Comparison of ENCODE assay signal across 7 cellular contexts in genomic region chr13:18194631-18195364, GRCh38.
DNase-seq lines count a peak whose midpoint lies in the region; ATAC-seq, FAIRE-seq and TF ChIP-seq lines count a peak whose summit lies in the region.
"Not testable (repeated sequence)": the region's sequence is repeated elsewhere in the genome, so short reads cannot be mapped to it uniquely, and the experiment has no call there.

No MANE protein-coding gene starts in this region.

- H2AFZ ChIP-seq in HepG2 (ENCODE audit: low read length): not testable (repeated sequence)

- CTCF ChIA-PET in T-cell (lab: Charles Lee); HepG2 (lab: Yijun Ruan, JAX; ENCODE audit: low intra/inter-chr PET ratio, low total read pairs): not testable (repeated sequence)

- not testable (repeated sequence) for H3K36me3 ChIP-seq in HepG2 (replicated peaks in 1 of 2; ENCODE audit: control insufficient read depth in 1 of 2, insufficient read depth in 2 of 2, low read length in 2 of 2)

- TF ChIP-seq EP300 in HepG2 (IDR thresholded peaks at IDR 0.05; ENCODE audit: low read depth in 2 of 2, low read length in 2 of 2); HepG2 (CRISPR knock-in tag; IDR thresholded peaks at IDR 0.05; ENCODE audit: borderline replicate concordance): not testable (repeated sequence)

- H3K27me3 ChIP-seq in HepG2 (ENCODE audit: control insufficient read depth in 1 of 2, insufficient read depth in 2 of 2, low read length in 2 of 2): not testable (repeated sequence)

- TF ChIP-seq POLR2A in HepG2 (IDR thresholded peaks at IDR 0.05; ENCODE audit: insufficient read depth in 1 of 2, low read depth in 2 of 2, low read length in 2 of 2): not testable (repeated sequence)

- whole genome bisulfite sequencing in HepG2 (ENCODE audit: low lambda C conversion rate): 49% methylated on average over 13 of the region's 42 CpGs

- DNase-seq in T-cell; activated naive CD4-positive, alpha-beta T cell treated with anti-CD3 and anti-CD28 coated beads, Interleukin-2, amount 50 U/mL, for 72 hours (ENCODE audit: low spot score in 2 of 2); Right ventricle myocardium inferior (ENCODE audit: missing footprints); HepG2 (ENCODE audit: low spot score); naive thymus-derived CD8-positive, alpha-beta T cell; stimulated activated naive B cell treated with anti-CD40 and anti-IgM and Interleukin-4, amounts not matched to agents 10 μg/mL and 1 μg/mL and 100 μg/mL, for 72 hours: not testable (repeated sequence)

- intact Hi-C loops in Right ventricle myocardium inferior (cut with DNase I); HepG2 (cut with micrococcal nuclease; ENCODE audit: unreplicated experiment): not testable (repeated sequence)

- not testable (repeated sequence) for H3K4me3 ChIP-seq in HepG2 (replicated peaks in 1 of 3; ENCODE audit: insufficient read depth in 1 of 3, low read depth in 2 of 3, low read length in 3 of 3)

- not testable (repeated sequence) for H4K20me1 ChIP-seq in HepG2 (ENCODE audit: insufficient read depth, low read length)

- TF ChIP-seq RAD21 in HepG2 (CRISPR knock-in tag; IDR thresholded peaks at IDR 0.05): not testable (repeated sequence)

- not testable (repeated sequence) for H3K27ac ChIP-seq in HepG2 (ENCODE audit: extremely low read length, insufficient read depth, low read length)

- not testable (repeated sequence) for BruUV-seq in HepG2 (replicated peaks; lab: Mats Ljungman, UMichigan)

- H3K9me3 Mint-ChIP-seq in T-cell: not testable (repeated sequence)
- H3K9me3 Mint-ChIP-seq in activated naive CD4-positive, alpha-beta T cell treated with anti-CD3 and anti-CD28 coated beads, Interleukin-2, amount 50 U/mL, for 72 hours: peaks cover 7 to 11% of the 10 kb centered on the region in 2 donors
- H3K9me3 Mint-ChIP-seq in naive thymus-derived CD8-positive, alpha-beta T cell: peaks cover 0 to 25% (median 4%) of the 10 kb centered on the region in 9 donors
- H3K9me3 Mint-ChIP-seq in stimulated activated naive B cell treated with anti-CD40 and anti-IgM and Interleukin-4, amounts not matched to agents 10 μg/mL and 1 μg/mL and 100 μg/mL, for 72 hours: peaks cover 0 to 15% of the 10 kb centered on the region in 2 donors

- not testable (repeated sequence) for H3K4me2 ChIP-seq in HepG2 (ENCODE audit: low read depth, low read length)

- not testable (repeated sequence) for H3K9ac ChIP-seq in HepG2 (ENCODE audit: insufficient read depth, low read depth, low read length)

- not testable (repeated sequence) for FAIRE-seq in HepG2 (lab: Jason Lieb, UNC)

- H3K4me1 Mint-ChIP-seq in T-cell; naive thymus-derived CD8-positive, alpha-beta T cell; stimulated activated naive B cell treated with anti-CD40 and anti-IgM and Interleukin-4, amounts not matched to agents 10 μg/mL and 1 μg/mL and 100 μg/mL, for 72 hours: not testable (repeated sequence)

- TF ChIP-seq CTCF in HepG2 (CRISPR knock-in tag; IDR thresholded peaks at IDR 0.05): not testable (repeated sequence)

- ATAC-seq in HG02678 (IDR thresholded peaks at IDR 0.05; ENCODE audit: unreplicated experiment) (peak; percentile 51), T-cell (replicated peaks in 1 of 4) (peak in 3 of 4 experiments; percentile 36 to 56 (median 38)), Right ventricle myocardium inferior (peak; percentile 49), HepG2 (peak; percentile 59)
- ATAC-seq in activated naive CD4-positive, alpha-beta T cell treated with anti-CD3 and anti-CD28 coated beads, Interleukin-2, amount 50 U/mL, for 72 hours: peak; percentile 40 to 41
- peak; percentile 65 to 85 for ATAC-seq in naive thymus-derived CD8-positive, alpha-beta T cell
- ATAC-seq in stimulated activated naive B cell treated with anti-CD40 and anti-IgM and Interleukin-4, amounts not matched to agents 10 μg/mL and 1 μg/mL and 100 μg/mL, for 72 hours (replicated peaks): peak; percentile 38 to 57

- H3K4me3 Mint-ChIP-seq in T-cell; naive thymus-derived CD8-positive, alpha-beta T cell; stimulated activated naive B cell treated with anti-CD40 and anti-IgM and Interleukin-4, amounts not matched to agents 10 μg/mL and 1 μg/mL and 100 μg/mL, for 72 hours: not testable (repeated sequence)

- in situ Hi-C loops in HepG2 (cut with HindIII; ENCODE audit: extremely low pct_ligation_motif_present, low pct_unique_long_range_greater_than_20kb): not testable (repeated sequence)

- not testable (repeated sequence) for H3K27me3 Mint-ChIP-seq in T-cell; naive thymus-derived CD8-positive, alpha-beta T cell; stimulated activated naive B cell treated with anti-CD40 and anti-IgM and Interleukin-4, amounts not matched to agents 10 μg/mL and 1 μg/mL and 100 μg/mL, for 72 hours

- H3K36me3 Mint-ChIP-seq in T-cell; activated naive CD4-positive, alpha-beta T cell treated with anti-CD3 and anti-CD28 coated beads, Interleukin-2, amount 50 U/mL, for 72 hours; naive thymus-derived CD8-positive, alpha-beta T cell; stimulated activated naive B cell treated with anti-CD40 and anti-IgM and Interleukin-4, amounts not matched to agents 10 μg/mL and 1 μg/mL and 100 μg/mL, for 72 hours: not testable (repeated sequence)

- not testable (repeated sequence) for H3K27ac Mint-ChIP-seq in T-cell; activated naive CD4-positive, alpha-beta T cell treated with anti-CD3 and anti-CD28 coated beads, Interleukin-2, amount 50 U/mL, for 72 hours; naive thymus-derived CD8-positive, alpha-beta T cell; stimulated activated naive B cell treated with anti-CD40 and anti-IgM and Interleukin-4, amounts not matched to agents 10 μg/mL and 1 μg/mL and 100 μg/mL, for 72 hours

- peaks cover 47% of the 10 kb centered on the region for H3K9me3 ChIP-seq in HepG2 (ENCODE audit: low read length)

- H3K4me1 ChIP-seq in HepG2 (ENCODE audit: insufficient read depth, low read length): not testable (repeated sequence)

- H3K79me2 ChIP-seq in HepG2 (ENCODE audit: insufficient read depth, low read length): not testable (repeated sequence)

- POLR2A ChIA-PET in T-cell (lab: Charles Lee); HepG2 (lab: Yijun Ruan, JAX); naive thymus-derived CD8-positive, alpha-beta T cell (lab: Charles Lee): not testable (repeated sequence)
